ENCODE assay signal across 8 cellular contexts in genomic region chr1:48061162-48062136, GRCh38.
DNase-seq lines count a peak whose midpoint lies in the region; ATAC-seq, FAIRE-seq and TF ChIP-seq lines count a peak whose summit lies in the region.

No MANE protein-coding gene starts in this region.

- CTCF ChIA-PET in Caco-2 (lab: Charles Lee), result interaction anchor here (0.6 to 1.9 kb wide), 9 partner anchors 11 to 624 kb away, joined by 3 to 14 read pairs (median 4); partner anchors contain the start of genes FOXD2 and TRABD2B

- H3K4me1 ChIP-seq in Caco-2 (no peaks in the 10 kb centered on the region), breast epithelium (peaks cover 0 to 8% of the 10 kb centered on the region in 2 donors), kidney (ENCODE audit: control insufficient read depth in 1 of 2, insufficient read depth in 1 of 2, low read depth in 1 of 2, low read length in 2 of 2) (peaks cover 43% of the 10 kb centered on the region in 2 donors), thyroid gland (no peaks in the 10 kb centered on the region)

- H3K27me3 Mint-ChIP-seq in Caco-2 (ENCODE audit: insufficient read depth, unreplicated experiment), result no peaks in the 10 kb centered on the region

- peak; percentile 45 to 69 for DNase-seq in Caco-2
- DNase-seq in GM19238 (ENCODE audit: insufficient read length, low spot score), result peak; percentile 16
- DNase-seq in NCI-H82 treated with DMSO at 0.1 percent for 48 hours (lab: John Stamatoyannopoulos, UW; ENCODE audit: unreplicated experiment), result peak; percentile 56
- DNase-seq in breast epithelium (ENCODE audit: low spot score in 2 of 2), result peak in 1 of 2 donors; percentile 57
- DNase-seq in kidney, result no peak
- peak; percentile 47 to 58 for DNase-seq in thyroid gland
- DNase-seq in cortex of kidney (lab: John Stamatoyannopoulos, UW), result no peak

- no peak for FAIRE-seq in kidney (lab: Jason Lieb, UNC)

- TF ChIP-seq POLR2A in breast epithelium (IDR thresholded peaks at IDR 0.05) (no peak), thyroid gland (IDR thresholded peaks at IDR 0.05) (no peak)

- H3K36me3 ChIP-seq in Caco-2 (ENCODE audit: control insufficient read depth, insufficient read depth, low read length) (no peaks in the 10 kb centered on the region), breast epithelium (no peaks in the 10 kb centered on the region), kidney (ENCODE audit: control insufficient read depth in 1 of 2, insufficient read depth in 2 of 2, low read length in 2 of 2) (no peaks in the 10 kb centered on the region), thyroid gland (no peaks in the 10 kb centered on the region)

- H3K36me3 Mint-ChIP-seq in Caco-2 (ENCODE audit: insufficient read depth, unreplicated experiment), result no peaks in the 10 kb centered on the region

- H3K9me3 ChIP-seq in Caco-2 (no peaks in the 10 kb centered on the region), breast epithelium (no peaks in the 10 kb centered on the region), kidney (ENCODE audit: control insufficient read depth in 1 of 2, low read length in 2 of 2) (no peaks in the 10 kb centered on the region), thyroid gland (no peaks in the 10 kb centered on the region)

- H3K4me1 Mint-ChIP-seq in Caco-2 (ENCODE audit: low read depth, unreplicated experiment), result peaks cover 10% of the 10 kb centered on the region

- H3K4me3 ChIP-seq in Caco-2 (ENCODE audit: low read depth, low read length), result no peak overlapping the region
- no peak overlapping the region for H3K4me3 ChIP-seq in breast epithelium
- peak overlapping the region; percentile 25 to 37 for H3K4me3 ChIP-seq in kidney (ENCODE audit: low read length in 2 of 2)
- H3K4me3 ChIP-seq in thyroid gland (replicated peaks in 1 of 3), result no peak overlapping the region

- peak; percentile 61 to 62 for TF ChIP-seq CTCF in Caco-2 (IDR thresholded peaks at IDR 0.05; ENCODE audit: insufficient read depth in 1 of 2, low read depth in 1 of 2, low read length in 1 of 2, severe bottlenecking in 1 of 2, unreplicated experiment in 1 of 2)
- peak; percentile 34 to 51 (median 42) for TF ChIP-seq CTCF in breast epithelium (IDR thresholded peaks at IDR 0.05)
- peak; percentile 66 for TF ChIP-seq CTCF in kidney (IDR thresholded peaks at IDR 0.05; ENCODE audit: borderline replicate concordance, extremely low read depth, insufficient read depth)
- peak; percentile 25 to 70 (median 50) for TF ChIP-seq CTCF in thyroid gland (IDR thresholded peaks at IDR 0.05)

- peak overlapping the region; percentile 19 to 33 for H3K9ac ChIP-seq in kidney (ENCODE audit: low read length in 2 of 2)

- ATAC-seq in HG03460 (IDR thresholded peaks at IDR 0.05; ENCODE audit: unreplicated experiment), result peak; percentile 79

- POLR2A ChIA-PET in Caco-2 (lab: Charles Lee), result no interaction called here

- no peaks in the 10 kb centered on the region for H3K27me3 ChIP-seq in Caco-2 (replicated peaks; ENCODE audit: control insufficient read depth, insufficient read depth, low read length)
- no peaks in the 10 kb centered on the region for H3K27me3 ChIP-seq in breast epithelium
- no peaks in the 10 kb centered on the region for H3K27me3 ChIP-seq in thyroid gland

- H3K9me3 Mint-ChIP-seq in Caco-2 (ENCODE audit: unreplicated experiment), result no peaks in the 10 kb centered on the region

- H3K27ac ChIP-seq in breast epithelium (no peak overlapping the region), kidney (ENCODE audit: low read depth in 2 of 2, low read length in 2 of 2) (peak overlapping the region; percentile 36 to 84), thyroid gland (no peak overlapping the region)

- no peak overlapping the region for H3K4me3 Mint-ChIP-seq in Caco-2 (ENCODE audit: unreplicated experiment)

- 57 to 60% methylated on average over 3 of the region's 3 CpGs for WGBS in thyroid gland, 2 donors

- intact Hi-C loops in Caco-2 (cut with micrococcal nuclease; ENCODE audit: unreplicated experiment), result loop anchor here (1.0 to 5.0 kb wide), 3 partner anchors 64 to 324 kb away; partner anchors contain the start of gene TRABD2B
- intact Hi-C loops in breast epithelium (cut with DNase I; ENCODE audit: low total_unique reads), result no loop called here
- intact Hi-C loops in kidney (cut with DNase I), result no loop called here
- intact Hi-C loops in thyroid gland (cut with DNase I), result no loop called here

- H3K27ac Mint-ChIP-seq in Caco-2 (ENCODE audit: unreplicated experiment), result no peak overlapping the region

- BruUV-seq in Caco-2 (replicated peaks; lab: Mats Ljungman, UMichigan), result no TSS peak

Comparison
In these comparisons a context has a peak if more than half of its experiments do, and no peak if none do; other contexts are left out.
1. DNase-seq: peak in Caco-2 (2 of 2), GM19238 (single experiment), NCI-H82 treated with DMSO at 0.1 percent for 48 hours (single experiment) and thyroid gland (2 of 2); none in kidney (single experiment) and cortex of kidney (single experiment).
2. H3K4me3 ChIP-seq: peak in kidney (2 of 2); none in Caco-2 (single experiment), breast epithelium (0 of 3) and thyroid gland (0 of 3).
3. H3K27ac ChIP-seq: peak in kidney (2 of 2); none in breast epithelium (0 of 2) and thyroid gland (0 of 3).
4. Peak in every context shown above with its lines, with median percentiles within 50 percentile points of each other: CTCF ChIP-seq.